Comparison of ENCODE assay signal across 5 cellular contexts in genomic region chr2:166744117-166744516, GRCh38.
DNase-seq lines count a peak whose midpoint lies in the region; ATAC-seq, FAIRE-seq and TF ChIP-seq lines count a peak whose summit lies in the region.
"Not testable (repeated sequence)": the region's sequence is repeated elsewhere in the genome, so short reads cannot be mapped to it uniquely, and the experiment has no call there.

No MANE protein-coding gene starts in this region.

- not testable (repeated sequence) for H2BK120ac ChIP-seq in IMR-90 (ENCODE audit: low read depth, low read length)

- not testable (repeated sequence) for TF ChIP-seq EP300 in A549 (IDR thresholded peaks at IDR 0.05); K562 (IDR thresholded peaks at IDR 0.05; ENCODE audit: low read length); HepG2 (IDR thresholded peaks at IDR 0.05; ENCODE audit: low read depth in 2 of 2, low read length in 2 of 2); HepG2 (CRISPR knock-in tag; IDR thresholded peaks at IDR 0.05; ENCODE audit: borderline replicate concordance)

- CTCF ChIA-PET in A549 (lab: Yijun Ruan, JAX), result interaction anchor here (0.6 to 1.5 kb wide), 3 partner anchors 14 to 190 kb away, joined by 3 to 4 read pairs (median 3); no protein-coding TSS in a partner anchor
- CTCF ChIA-PET in IMR-90 (lab: Yijun Ruan, JAX); K562 (lab: Yijun Ruan, JAX; ENCODE audit: low intra/inter-chr PET ratio); HepG2 (lab: Yijun Ruan, JAX; ENCODE audit: low intra/inter-chr PET ratio, low total read pairs): not testable (repeated sequence)

- not testable (repeated sequence) for H4K8ac ChIP-seq in IMR-90 (ENCODE audit: low read depth in 2 of 2, low read length in 2 of 2)

- H3K4me1 ChIP-seq in A549; IMR-90 (ENCODE audit: control insufficient read depth, insufficient read depth, low read length); K562 (replicated peaks in 1 of 2; ENCODE audit: control insufficient read depth in 2 of 2, insufficient read depth in 2 of 2, low read length in 2 of 2); HepG2 (ENCODE audit: insufficient read depth, low read length); subcutaneous abdominal adipose tissue (ENCODE audit: control insufficient read depth in 5 of 5, insufficient read depth in 5 of 5, low read length in 5 of 5): not testable (repeated sequence)

- not testable (repeated sequence) for H3K79me1 ChIP-seq in IMR-90 (ENCODE audit: low read depth in 1 of 2, low read length in 2 of 2)

- TF ChIP-seq RAD21 in A549 (conservative IDR thresholded peaks at IDR 0.05 in 1 of 2, IDR thresholded peaks at IDR 0.05 in 1 of 2); IMR-90 (IDR thresholded peaks at IDR 0.05; ENCODE audit: low read length); K562 (CRISPR knock-in tag; conservative IDR thresholded peaks at IDR 0.05 in 1 of 2, IDR thresholded peaks at IDR 0.05 in 1 of 2); HepG2 (CRISPR knock-in tag; IDR thresholded peaks at IDR 0.05): not testable (repeated sequence)

- H4K91ac ChIP-seq in IMR-90 (ENCODE audit: insufficient read depth, low read depth, low read length), result not testable (repeated sequence)

- 13% methylated on average over 1 of the region's 1 CpG for WGBS in A549 (ENCODE audit: missing lambda C conversion rate)
- no CpG with 5 or more reads among the region's 1 CpG for WGBS in IMR-90 (ENCODE audit: extremely low coverage in 2 of 2, insufficient read length in 1 of 2), 2 experiments
- 0% methylated on average over 1 of the region's 1 CpG for WGBS in K562 (ENCODE audit: insufficient coverage, low coverage, missing lambda C conversion rate)
- WGBS in HepG2 (ENCODE audit: low lambda C conversion rate), result 0% methylated on average over 1 of the region's 1 CpG

- TF ChIP-seq POLR2A in A549 (IDR thresholded peaks at IDR 0.05; ENCODE audit: low read length); IMR-90 (IDR thresholded peaks at IDR 0.05; ENCODE audit: low read depth, low read length); K562 (conservative IDR thresholded peaks at IDR 0.05); HepG2 (IDR thresholded peaks at IDR 0.05; ENCODE audit: insufficient read depth in 1 of 2, low read depth in 2 of 2, low read length in 2 of 2): not testable (repeated sequence)

- H3K9me3 ChIP-seq in A549 (peaks cover 14% of the 10 kb centered on the region; the same call in 2 of the 3 replicates), IMR-90 (ENCODE audit: control insufficient read depth, insufficient read depth, low read length) (peaks cover 22% of the 10 kb centered on the region), HepG2 (ENCODE audit: low read length) (peaks cover 80% of the 10 kb centered on the region), subcutaneous abdominal adipose tissue (ENCODE audit: control insufficient read depth in 5 of 5, low read length in 5 of 5) (peaks cover 8 to 64% (median 54%) of the 10 kb centered on the region in 5 donors)
- not testable (repeated sequence) for H3K9me3 ChIP-seq in K562 (replicated peaks; ENCODE audit: control insufficient read depth, insufficient read depth, low read depth, low read length)

- H2BK5ac ChIP-seq in IMR-90 (ENCODE audit: low read depth, low read length, poor library complexity, severe bottlenecking), result not testable (repeated sequence)

- intact Hi-C loops in IMR-90 (cut with micrococcal nuclease); K562 (cut with micrococcal nuclease); HepG2 (cut with micrococcal nuclease; ENCODE audit: unreplicated experiment): not testable (repeated sequence)

- not testable (repeated sequence) for DNase-seq in A549 (ENCODE audit: low read depth in 1 of 2, low spot score in 1 of 2); IMR-90; K562 (ENCODE audit: extremely low read depth in 1 of 4, low spot score in 3 of 4); HepG2 (ENCODE audit: low spot score)

- H2BK20ac ChIP-seq in IMR-90 (ENCODE audit: low read depth, low read length), result not testable (repeated sequence)

- not testable (repeated sequence) for H3K56ac ChIP-seq in IMR-90 (ENCODE audit: extremely low read depth, insufficient read depth, low read length)

- POLR2A ChIA-PET in A549 (lab: Yijun Ruan, JAX); IMR-90 (lab: Charles Lee; ENCODE audit: unreplicated experiment); K562 (lab: Yijun Ruan, JAX); HepG2 (lab: Yijun Ruan, JAX): not testable (repeated sequence)

- H3K9me1 ChIP-seq in IMR-90 (ENCODE audit: insufficient read depth, low read length); K562 (ENCODE audit: control insufficient read depth, insufficient read depth, low read length): not testable (repeated sequence)

- not testable (repeated sequence) for H3K4ac ChIP-seq in IMR-90 (ENCODE audit: low read depth, low read length)

- H4K5ac ChIP-seq in IMR-90 (ENCODE audit: low read depth, low read length), result not testable (repeated sequence)

- H3K23ac ChIP-seq in IMR-90 (ENCODE audit: low read depth, low read length), result not testable (repeated sequence)

- not testable (repeated sequence) for H2BK15ac ChIP-seq in IMR-90 (ENCODE audit: low read depth, low read length)

- H3K9ac ChIP-seq in IMR-90 (ENCODE audit: low read depth, low read length); K562 (ENCODE audit: insufficient read depth in 1 of 2, low read depth in 2 of 2, low read length in 2 of 2); HepG2 (ENCODE audit: insufficient read depth, low read depth, low read length); subcutaneous abdominal adipose tissue (ENCODE audit: low read length in 5 of 5): not testable (repeated sequence)

- in situ Hi-C loops in IMR-90 (cut with MboI; ENCODE audit: low sequenced_read_pairs); K562 (cut with MboI); HepG2 (cut with HindIII; ENCODE audit: extremely low pct_ligation_motif_present, low pct_unique_long_range_greater_than_20kb): not testable (repeated sequence)

- not testable (repeated sequence) for H3K36me3 ChIP-seq in IMR-90 (ENCODE audit: control insufficient read depth, insufficient read depth, low read length); K562 (ENCODE audit: control insufficient read depth, insufficient read depth, low read length); HepG2 (replicated peaks in 1 of 2; ENCODE audit: control insufficient read depth in 1 of 2, insufficient read depth in 2 of 2, low read length in 2 of 2); subcutaneous abdominal adipose tissue (ENCODE audit: control insufficient read depth in 5 of 5, insufficient read depth in 5 of 5, low read length in 5 of 5)

- dilution Hi-C loops in IMR-90 (cut with HindIII; ENCODE audit: low sequenced_read_pairs, unreplicated experiment), result not testable (repeated sequence)

- FAIRE-seq in A549 (lab: Jason Lieb, UNC); K562 (lab: Jason Lieb, UNC); HepG2 (lab: Jason Lieb, UNC): not testable (repeated sequence)

- H2AK5ac ChIP-seq in IMR-90 (ENCODE audit: low read depth, low read length), result not testable (repeated sequence)

- not testable (repeated sequence) for H3K18ac ChIP-seq in IMR-90 (ENCODE audit: low read depth, low read length)

- H2AK9ac ChIP-seq in IMR-90 (replicated peaks; ENCODE audit: low read depth, low read length, poor library complexity), result not testable (repeated sequence)

- not testable (repeated sequence) for H3K4me2 ChIP-seq in A549; IMR-90 (ENCODE audit: low read depth, low read length); K562 (ENCODE audit: insufficient read depth, low read length); HepG2 (ENCODE audit: low read depth, low read length)

- not testable (repeated sequence) for H3K27ac ChIP-seq in A549; IMR-90 (ENCODE audit: insufficient read depth, low read length); K562 (ENCODE audit: extremely low read depth, low read depth, low read length); HepG2 (ENCODE audit: extremely low read length, insufficient read depth, low read length); subcutaneous abdominal adipose tissue (ENCODE audit: low read depth, low read length)

- H2AFZ ChIP-seq in IMR-90 (replicated peaks; ENCODE audit: low read length, poor library complexity); K562 (ENCODE audit: low read depth, low read length); HepG2 (ENCODE audit: low read length): not testable (repeated sequence)

- not testable (repeated sequence) for H4K20me1 ChIP-seq in IMR-90 (ENCODE audit: insufficient read depth, low read length); K562 (replicated peaks; ENCODE audit: control insufficient read depth, insufficient read depth, low read length); HepG2 (ENCODE audit: insufficient read depth, low read length)

- H3K4me3 ChIP-seq in A549; IMR-90 (ENCODE audit: insufficient read depth, low read depth, low read length); K562; HepG2 (replicated peaks in 1 of 3; ENCODE audit: insufficient read depth in 1 of 3, low read depth in 2 of 3, low read length in 3 of 3): not testable (repeated sequence)
- H3K4me3 ChIP-seq in subcutaneous abdominal adipose tissue (ENCODE audit: low read depth in 1 of 5, low read length in 5 of 5), result peak overlapping the region in 3 of 5 donors; percentile 4 to 51 (median 48)

- H3K14ac ChIP-seq in IMR-90 (replicated peaks; ENCODE audit: low read depth, low read length), result not testable (repeated sequence)

- not testable (repeated sequence) for H3K27me3 ChIP-seq in IMR-90 (ENCODE audit: control insufficient read depth, insufficient read depth, low read length); K562 (ENCODE audit: control insufficient read depth in 2 of 2, insufficient read depth in 2 of 2, low read length in 2 of 2); HepG2 (ENCODE audit: control insufficient read depth in 1 of 2, insufficient read depth in 2 of 2, low read length in 2 of 2); subcutaneous abdominal adipose tissue (ENCODE audit: control insufficient read depth in 5 of 5, insufficient read depth in 4 of 5, low read length in 5 of 5)

- ATAC-seq in A549; IMR-90 (ENCODE audit: low read depth); K562; HepG2: not testable (repeated sequence)

- BruUV-seq in IMR-90 (replicated peaks; lab: Mats Ljungman, UMichigan); K562 (replicated peaks; lab: Mats Ljungman, UMichigan); HepG2 (replicated peaks; lab: Mats Ljungman, UMichigan): not testable (repeated sequence)

- H3K79me2 ChIP-seq in K562 (ENCODE audit: control insufficient read depth, insufficient read depth, low read length); HepG2 (ENCODE audit: insufficient read depth, low read length): not testable (repeated sequence)

- not testable (repeated sequence) for TF ChIP-seq CTCF in A549 (IDR thresholded peaks at IDR 0.05); IMR-90 (conservative IDR thresholded peaks at IDR 0.05; ENCODE audit: low read depth, low read length); K562 (IDR thresholded peaks at IDR 0.05 in 2 of 3, conservative IDR thresholded peaks at IDR 0.05 in 1 of 3; ENCODE audit: insufficient read depth in 2 of 3, low read depth in 1 of 3, low read length in 3 of 3); HepG2 (CRISPR knock-in tag; IDR thresholded peaks at IDR 0.05)
